Comparison of ENCODE assay signal across 9 cellular contexts in genomic region chr9:115207003-115207837, GRCh38.
DNase-seq lines count a peak whose midpoint lies in the region; ATAC-seq and TF ChIP-seq lines count a peak whose summit lies in the region.
"Had no signal": no experiment of that assay in that cellular context is flagged by ENCODE, and none has a peak within 500 bp of the region (broad histone marks: within the 10 kb centered on the region; RNA-seq: fewer than 3 reads in every experiment).

No MANE protein-coding gene starts in this region.

- peak overlapping the region; percentile 1 for H3K4me3 Mint-ChIP-seq in activated CD8-positive, alpha-beta memory T cell treated with anti-CD3 and anti-CD28 coated beads, Interleukin-2, amount 10 ng/mL, durations not matched to agents 7 days and 5 days

- H3K9me3 ChIP-seq in NT2/D1 (ENCODE audit: insufficient read depth, low read length) (no peaks in the 10 kb centered on the region), smooth muscle cell (replicated peaks; ENCODE audit: low read depth) (no peaks in the 10 kb centered on the region), lower lobe of right lung (no peaks in the 10 kb centered on the region)

- no peaks in the 10 kb centered on the region for H3K36me3 Mint-ChIP-seq in activated CD8-positive, alpha-beta memory T cell treated with anti-CD3 and anti-CD28 coated beads, Interleukin-2, amount 10 ng/mL, durations not matched to agents 7 days and 5 days

- H3K36me3 ChIP-seq in NT2/D1 (ENCODE audit: insufficient read depth, insufficient read length, low read length) (no peaks in the 10 kb centered on the region), smooth muscle cell (ENCODE audit: low read depth) (no peaks in the 10 kb centered on the region), lower lobe of right lung (no peaks in the 10 kb centered on the region)

- H3K79me2 ChIP-seq in smooth muscle cell (ENCODE audit: low read depth): no peaks in the 10 kb centered on the region

- intact Hi-C loops in sciatic nerve (cut with DNase I): no loop called here
- intact Hi-C loops in lower lobe of right lung (cut with DNase I): no loop called here

- WGBS in smooth muscle cell (ENCODE audit: low lambda C conversion rate): 17% methylated on average over 3 of the region's 3 CpGs

- peak; percentile 48 for DNase-seq in activated CD8-positive, alpha-beta memory T cell treated with anti-CD3 and anti-CD28 coated beads, Interleukin-2, amount 10 ng/mL, durations not matched to agents 7 days and 5 days
- no peak for DNase-seq in activated CD8-positive, alpha-beta memory T cell treated with anti-CD3 and anti-CD28 coated beads, Interleukin-2, amount 50 U/mL, for 4 hours
- DNase-seq in NT2/D1 (ENCODE audit: low read depth, low spot score) (peak; percentile 32), smooth muscle cell (lab: John Stamatoyannopoulos, UW; ENCODE audit: unreplicated experiment) (no peak), left lobe of liver (ENCODE audit: low spot score) (no peak), sciatic nerve (ENCODE audit: low spot score) (no peak), lower lobe of right lung (no peak)
- DNase-seq: amygdala had no signal

- H3K4me2 ChIP-seq in smooth muscle cell: peak overlapping the region; percentile 75

- peaks cover 24% of the 10 kb centered on the region for H3K27me3 Mint-ChIP-seq in activated CD8-positive, alpha-beta memory T cell treated with anti-CD3 and anti-CD28 coated beads, Interleukin-2, amount 10 ng/mL, durations not matched to agents 7 days and 5 days

- H3F3A ChIP-seq in smooth muscle cell (ENCODE audit: low read depth): peaks cover 57% of the 10 kb centered on the region

- H3K9me3 Mint-ChIP-seq in activated CD8-positive, alpha-beta memory T cell treated with anti-CD3 and anti-CD28 coated beads, Interleukin-2, amount 10 ng/mL, durations not matched to agents 7 days and 5 days (ENCODE audit: low read depth): no peaks in the 10 kb centered on the region

- no peaks in the 10 kb centered on the region for H4K20me1 ChIP-seq in smooth muscle cell (ENCODE audit: low read depth)

- no peak overlapping the region for H3K4me3 ChIP-seq in NT2/D1 (ENCODE audit: insufficient read length, low read depth)
- H3K4me3 ChIP-seq in smooth muscle cell: no peak overlapping the region
- H3K4me3 ChIP-seq in lower lobe of right lung: no peak overlapping the region

- peak overlapping the region; percentile 48 for H3K27ac Mint-ChIP-seq in activated CD8-positive, alpha-beta memory T cell treated with anti-CD3 and anti-CD28 coated beads, Interleukin-2, amount 10 ng/mL, durations not matched to agents 7 days and 5 days

- H3K4me1 ChIP-seq in NT2/D1 (ENCODE audit: insufficient read depth, insufficient read length) (no peaks in the 10 kb centered on the region), smooth muscle cell (ENCODE audit: low read depth) (peaks cover 33% of the 10 kb centered on the region), lower lobe of right lung (peaks cover 9% of the 10 kb centered on the region)

- H3K27me3 ChIP-seq in NT2/D1 (ENCODE audit: insufficient read depth, insufficient read length) (no peaks in the 10 kb centered on the region), smooth muscle cell (ENCODE audit: low read depth) (no peaks in the 10 kb centered on the region), lower lobe of right lung (ENCODE audit: low read depth) (no peaks in the 10 kb centered on the region)

- peak overlapping the region; percentile 94 for H3K27ac ChIP-seq in smooth muscle cell (ENCODE audit: low read depth)
- H3K27ac ChIP-seq in lower lobe of right lung: no peak overlapping the region

- H3K9ac ChIP-seq in NT2/D1 (ENCODE audit: insufficient read length, low read depth): no peak overlapping the region
- peak overlapping the region; percentile 70 for H3K9ac ChIP-seq in smooth muscle cell (ENCODE audit: low read depth)

- H3K4me1 Mint-ChIP-seq in activated CD8-positive, alpha-beta memory T cell treated with anti-CD3 and anti-CD28 coated beads, Interleukin-2, amount 10 ng/mL, durations not matched to agents 7 days and 5 days: peaks cover 53% of the 10 kb centered on the region

- CTCF ChIA-PET in activated CD8-positive, alpha-beta memory T cell treated with anti-CD3 and anti-CD28 coated beads, Interleukin-2, amount 10 ng/mL, durations not matched to agents 7 days and 5 days (lab: Charles Lee): no interaction called here

- H2AFZ ChIP-seq in smooth muscle cell (ENCODE audit: low read depth): no peak overlapping the region

- ATAC-seq in activated CD8-positive, alpha-beta memory T cell treated with anti-CD3 and anti-CD28 coated beads, Interleukin-2, amount 10 ng/mL, durations not matched to agents 7 days and 5 days: peak; percentile 48
- ATAC-seq in HG02678 (IDR thresholded peaks at IDR 0.05; ENCODE audit: unreplicated experiment) (peak; percentile 36), left lobe of liver (no peak), sciatic nerve (no peak), lower lobe of right lung (no peak)

- no peak for TF ChIP-seq CTCF in smooth muscle cell (IDR thresholded peaks at IDR 0.05; ENCODE audit: borderline replicate concordance, insufficient read depth, poor library complexity, severe bottlenecking)
- no peak for TF ChIP-seq CTCF in lower lobe of right lung (IDR thresholded peaks at IDR 0.05)

Comparison
In these comparisons a context has a peak if more than half of its experiments do, and no peak if none do; other contexts are left out.
1. DNase-seq: peak in activated CD8-positive, alpha-beta memory T cell treated with anti-CD3 and anti-CD28 coated beads, Interleukin-2, amount 10 ng/mL, durations not matched to agents 7 days and 5 days (single experiment) and NT2/D1 (single experiment); none in activated CD8-positive, alpha-beta memory T cell treated with anti-CD3 and anti-CD28 coated beads, Interleukin-2, amount 50 U/mL, for 4 hours (single experiment), smooth muscle cell (single experiment), left lobe of liver (single experiment), sciatic nerve (single experiment) and lower lobe of right lung (single experiment).
2. ATAC-seq: peak in activated CD8-positive, alpha-beta memory T cell treated with anti-CD3 and anti-CD28 coated beads, Interleukin-2, amount 10 ng/mL, durations not matched to agents 7 days and 5 days (single experiment) and HG02678 (single experiment); none in left lobe of liver (single experiment), sciatic nerve (single experiment) and lower lobe of right lung (0 of 2).